In the genomic region with DNA sequence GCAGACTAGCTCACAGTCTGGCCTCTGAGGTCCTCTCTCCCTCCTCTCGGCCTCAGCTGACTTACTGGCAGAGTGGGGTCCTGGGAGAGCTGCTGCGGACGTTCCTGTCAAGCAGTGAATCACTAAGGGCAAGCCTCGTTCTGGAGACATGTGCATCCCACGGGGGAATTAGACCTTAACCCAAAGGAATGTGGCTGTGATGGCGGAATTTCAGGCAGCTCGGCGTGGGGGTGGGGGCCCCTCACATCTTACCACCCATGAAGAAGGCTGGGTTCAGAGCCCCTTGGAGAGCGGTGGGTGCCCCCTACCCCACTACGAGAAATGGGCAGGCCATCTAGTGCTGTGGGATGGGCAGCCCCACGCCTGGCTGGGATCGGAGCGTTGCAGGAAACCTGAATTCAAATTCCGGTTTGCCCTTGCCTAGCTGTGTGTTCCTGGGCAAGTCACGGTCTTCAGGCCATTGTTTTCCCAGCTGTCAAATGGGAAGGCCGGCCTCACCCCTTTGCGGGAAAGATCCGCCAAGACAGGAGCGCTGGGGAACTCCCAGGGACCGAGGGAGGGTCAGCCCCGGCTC, we compare ENCODE assay signal across 8 cellular contexts. TPM values are rescaled to one million over a fixed set of nuclear protein-coding genes. Genes with fewer than 3 reads are reported as not detected.
DNase-seq lines count a peak whose midpoint lies in the region; ATAC-seq and TF ChIP-seq lines count a peak whose summit lies in the region.

No MANE protein-coding gene starts in this region.

- H3K4me3 ChIP-seq in GM12865 (ENCODE audit: low read depth, low read length), result peak overlapping the region; percentile 49
- H3K4me3 ChIP-seq in retinal pigment epithelial cell (ENCODE audit: low read length), result peak overlapping the region; percentile 37

- DNase-seq in GM12865 (ENCODE audit: low read depth) (no peak), activated B cell treated with CpG ODN at 0.5 μM for 24 hours (no peak), left cardiac atrium (peak; percentile 57), retinal pigment epithelial cell (ENCODE audit: low read depth) (peak; percentile 48), GM20000 (ENCODE audit: low spot score) (no peak), GF-D8 (lab: John Stamatoyannopoulos, UW) (no peak)

- peak overlapping the region; percentile 46 for H3K27ac Mint-ChIP-seq in activated B cell treated with CpG ODN at 0.5 μM for 24 hours

- CTCF ChIA-PET in activated B cell treated with CpG ODN at 0.5 μM for 24 hours (lab: Charles Lee), result interaction anchor here (1.0 to 6.6 kb wide), 4 partner anchors 43 to 106 kb away, joined by 3 to 62 read pairs (median 5); no protein-coding TSS in a partner anchor

- ATAC-seq in activated B cell treated with CpG ODN at 0.5 μM for 24 hours (ENCODE audit: low read depth), result no peak
- peak; percentile 23 to 47 for ATAC-seq in left cardiac atrium
- ATAC-seq in HG03342 (IDR thresholded peaks at IDR 0.05; ENCODE audit: unreplicated experiment), result no peak
- no peak for ATAC-seq in HG03460 (IDR thresholded peaks at IDR 0.05; ENCODE audit: unreplicated experiment)

- no peaks in the 10 kb centered on the region for H3K9me3 Mint-ChIP-seq in activated B cell treated with CpG ODN at 0.5 μM for 24 hours

- POLR2A ChIA-PET in activated B cell treated with CpG ODN at 0.5 μM for 24 hours (lab: Charles Lee), result interaction anchor here (0.6 to 7.9 kb wide), 6 partner anchors 9 to 1042 kb away, joined by 3 to 193 read pairs (median 5); no protein-coding TSS in a partner anchor

- H3K27me3 Mint-ChIP-seq in activated B cell treated with CpG ODN at 0.5 μM for 24 hours, result peaks cover 24% of the 10 kb centered on the region

- H3K36me3 Mint-ChIP-seq in activated B cell treated with CpG ODN at 0.5 μM for 24 hours (ENCODE audit: low read depth), result peaks cover 4% of the 10 kb centered on the region

- H3K4me1 Mint-ChIP-seq in activated B cell treated with CpG ODN at 0.5 μM for 24 hours, result peaks cover 90% of the 10 kb centered on the region

- TF ChIP-seq CTCF in GM12865 (IDR thresholded peaks at IDR 0.05; ENCODE audit: insufficient read depth, low read depth, low read length, missing control alignments) (no peak), activated B cell treated with CpG ODN at 0.5 μM for 24 hours (IDR thresholded peaks at IDR 0.05) (no peak), retinal pigment epithelial cell (conservative IDR thresholded peaks at IDR 0.05; ENCODE audit: low read depth, low read length) (no peak), GM20000 (IDR thresholded peaks at IDR 0.05; ENCODE audit: extremely low read depth, missing control alignments) (no peak)

- peak overlapping the region; percentile 86 for H3K4me3 Mint-ChIP-seq in activated B cell treated with CpG ODN at 0.5 μM for 24 hours

- intact Hi-C loops in activated B cell treated with CpG ODN at 0.5 μM for 24 hours (cut with micrococcal nuclease) (loop anchor here (5.0 to 10.0 kb wide), 4 partner anchors 192 to 848 kb away; partner anchors contain the start of genes ACER3 and EMSY), left cardiac atrium (cut with DNase I) (loop anchor here (5.0 to 10.0 kb wide), 3 partner anchors 55 to 95 kb away; no protein-coding TSS in a partner anchor)

RNA-seq across cellular contexts. Expression of gene LRRC32, which starts 0.6 kb away (rescaled TPM):
- 25.8 and 27.8 TPM in 2 replicates for total RNA-seq in activated B cell treated with CpG ODN at 0.5 μM for 24 hours
- 10 to 100 TPM; 43.8 to 88.2 TPM for total RNA-seq in left cardiac atrium

Comparison
In these comparisons a context has a peak if more than half of its experiments do, and no peak if none do; other contexts are left out.
1. DNase-seq: peak in left cardiac atrium (single experiment) and retinal pigment epithelial cell (single experiment); none in GM12865 (single experiment), activated B cell treated with CpG ODN at 0.5 μM for 24 hours (single experiment), GM20000 (single experiment) and GF-D8 (single experiment).
2. ATAC-seq: peak in left cardiac atrium (2 of 2); none in activated B cell treated with CpG ODN at 0.5 μM for 24 hours (single experiment), HG03342 (single experiment) and HG03460 (single experiment).